ENCODE assay signal across 8 cellular contexts in the genomic region with DNA sequence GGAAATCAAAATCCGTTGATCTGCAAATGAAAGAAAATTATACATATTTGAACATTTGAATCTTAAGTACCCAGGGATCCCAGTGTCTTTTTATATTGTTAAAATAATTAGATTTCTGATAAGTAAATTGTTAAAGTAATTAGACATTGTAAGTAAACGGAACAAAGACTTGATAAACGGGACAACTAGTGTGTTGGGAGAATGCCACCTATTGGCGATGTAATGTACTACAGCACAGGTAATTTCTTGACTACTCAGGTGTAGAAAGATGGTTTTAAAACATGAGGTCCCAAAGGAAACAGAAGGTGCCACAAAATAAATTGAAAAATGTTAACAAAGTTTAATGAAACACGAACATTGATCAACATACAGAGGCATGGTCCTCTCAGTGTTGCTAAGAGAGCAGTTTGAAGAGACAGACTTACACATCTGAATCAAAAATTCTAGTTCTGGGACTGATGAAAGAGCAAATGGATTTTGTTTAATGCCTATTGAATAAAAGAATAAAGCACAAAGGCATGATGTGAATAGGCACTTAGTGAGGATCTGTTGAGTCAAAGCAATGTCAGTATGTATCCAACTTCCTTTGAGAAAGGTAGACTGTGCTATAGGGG.
DNase-seq lines count a peak whose midpoint lies in the region; ATAC-seq and TF ChIP-seq lines count a peak whose summit lies in the region.

No MANE protein-coding gene starts in this region.

- DNase-seq in Caco-2 (peak in 1 of 2 experiments; percentile 53), NCI-H146 (lab: John Stamatoyannopoulos, UW) (peak; percentile 45), immature natural killer cell (peak in 2 of 3 donors; percentile 1 to 31), thyroid gland (peak in 1 of 2 donors; percentile 7)
- peak; percentile 56 for DNase-seq in activated CD8-positive, alpha-beta T cell treated with anti-CD3 and anti-CD28 coated beads, Interleukin-2, amount 10 ng/mL, durations not matched to agents 7 days and 5 days
- no peak for DNase-seq in activated CD8-positive, alpha-beta memory T cell treated with anti-CD3 and anti-CD28 coated beads for 24 hours

- no peak overlapping the region for H3K27ac ChIP-seq in thyroid gland

- CTCF ChIA-PET in Caco-2 (lab: Charles Lee): interaction anchor here (0.6 kb wide), 1 partner anchor 355 kb away, joined by 3 read pairs; no protein-coding TSS in a partner anchor
- CTCF ChIA-PET in activated CD8-positive, alpha-beta T cell treated with anti-CD3 and anti-CD28 coated beads, Interleukin-2, amount 10 ng/mL, durations not matched to agents 7 days and 5 days (lab: Charles Lee): interaction anchor here (0.9 to 2.2 kb wide), 15 partner anchors 11 to 599 kb away, joined by 3 to 14 read pairs (median 4); no protein-coding TSS in a partner anchor

- H3K9me3 Mint-ChIP-seq in Caco-2 (ENCODE audit: unreplicated experiment) (no peaks in the 10 kb centered on the region), immature natural killer cell (no peaks in the 10 kb centered on the region)
- H3K9me3 Mint-ChIP-seq in activated CD8-positive, alpha-beta T cell treated with anti-CD3 and anti-CD28 coated beads, Interleukin-2, amount 10 ng/mL, durations not matched to agents 7 days and 5 days (ENCODE audit: insufficient read depth): no peaks in the 10 kb centered on the region

- no peaks in the 10 kb centered on the region for H3K36me3 ChIP-seq in Caco-2 (ENCODE audit: control insufficient read depth, insufficient read depth, low read length)
- no peaks in the 10 kb centered on the region for H3K36me3 ChIP-seq in thyroid gland

- H3K4me1 ChIP-seq in Caco-2 (no peaks in the 10 kb centered on the region), thyroid gland (no peaks in the 10 kb centered on the region)

- POLR2A ChIA-PET in Caco-2 (lab: Charles Lee): no interaction called here
- POLR2A ChIA-PET in activated CD8-positive, alpha-beta T cell treated with anti-CD3 and anti-CD28 coated beads, Interleukin-2, amount 10 ng/mL, durations not matched to agents 7 days and 5 days (lab: Charles Lee): no interaction called here

- no peak for TF ChIP-seq POLR2A in thyroid gland (IDR thresholded peaks at IDR 0.05)

- no TSS peak for BruUV-seq in Caco-2 (replicated peaks; lab: Mats Ljungman, UMichigan)

- intact Hi-C loops in Caco-2 (cut with micrococcal nuclease; ENCODE audit: unreplicated experiment) (loop anchor here (1.0 to 10.0 kb wide), 3 partner anchors 268 to 601 kb away; a partner anchor contains a TSS), thyroid gland (cut with DNase I) (loop anchor here (10.0 kb wide), 1 partner anchor 598 kb away; no protein-coding TSS in a partner anchor)

- WGBS in thyroid gland, 2 donors: 20 to 21% methylated on average over 5 of the region's 5 CpGs

- H3K27me3 ChIP-seq in Caco-2 (replicated peaks; ENCODE audit: control insufficient read depth, insufficient read depth, low read length) (no peaks in the 10 kb centered on the region), thyroid gland (no peaks in the 10 kb centered on the region)

- peak; percentile 74 to 75 for TF ChIP-seq CTCF in Caco-2 (IDR thresholded peaks at IDR 0.05; ENCODE audit: insufficient read depth in 1 of 2, low read depth in 1 of 2, low read length in 1 of 2, severe bottlenecking in 1 of 2, unreplicated experiment in 1 of 2)
- TF ChIP-seq CTCF in thyroid gland (IDR thresholded peaks at IDR 0.05): peak; percentile 44 to 78 (median 72)

- H3K4me1 Mint-ChIP-seq in Caco-2 (ENCODE audit: low read depth, unreplicated experiment) (no peaks in the 10 kb centered on the region), immature natural killer cell (no peaks in the 10 kb centered on the region)
- H3K4me1 Mint-ChIP-seq in activated CD8-positive, alpha-beta T cell treated with anti-CD3 and anti-CD28 coated beads, Interleukin-2, amount 10 ng/mL, durations not matched to agents 7 days and 5 days (ENCODE audit: low read depth): no peaks in the 10 kb centered on the region

- H3K27ac Mint-ChIP-seq in Caco-2 (ENCODE audit: unreplicated experiment) (no peak overlapping the region), immature natural killer cell (no peak overlapping the region)
- no peak overlapping the region for H3K27ac Mint-ChIP-seq in activated CD8-positive, alpha-beta T cell treated with anti-CD3 and anti-CD28 coated beads, Interleukin-2, amount 10 ng/mL, durations not matched to agents 7 days and 5 days

- H3K4me3 ChIP-seq in Caco-2 (ENCODE audit: low read depth, low read length) (no peak overlapping the region), thyroid gland (replicated peaks in 1 of 3) (no peak overlapping the region)

- H3K36me3 Mint-ChIP-seq in Caco-2 (ENCODE audit: insufficient read depth, unreplicated experiment) (no peaks in the 10 kb centered on the region), immature natural killer cell (no peaks in the 10 kb centered on the region)
- H3K36me3 Mint-ChIP-seq in activated CD8-positive, alpha-beta T cell treated with anti-CD3 and anti-CD28 coated beads, Interleukin-2, amount 10 ng/mL, durations not matched to agents 7 days and 5 days (ENCODE audit: low read depth): no peaks in the 10 kb centered on the region

- ATAC-seq in GM18858 (IDR thresholded peaks at IDR 0.05; ENCODE audit: unreplicated experiment): peak; percentile 53
- no peak for ATAC-seq in activated CD8-positive, alpha-beta T cell treated with anti-CD3 and anti-CD28 coated beads, Interleukin-2, amount 10 ng/mL, durations not matched to agents 7 days and 5 days
- ATAC-seq in HG03139 (IDR thresholded peaks at IDR 0.05; ENCODE audit: unreplicated experiment): no peak

- H3K9me3 ChIP-seq in Caco-2: no peaks in the 10 kb centered on the region
- H3K9me3 ChIP-seq in thyroid gland: no peaks in the 10 kb centered on the region

- H3K27me3 Mint-ChIP-seq in Caco-2 (ENCODE audit: insufficient read depth, unreplicated experiment): no peaks in the 10 kb centered on the region
- no peaks in the 10 kb centered on the region for H3K27me3 Mint-ChIP-seq in activated CD8-positive, alpha-beta T cell treated with anti-CD3 and anti-CD28 coated beads, Interleukin-2, amount 10 ng/mL, durations not matched to agents 7 days and 5 days (ENCODE audit: low read depth)
- no peaks in the 10 kb centered on the region for H3K27me3 Mint-ChIP-seq in immature natural killer cell (ENCODE audit: low read depth in 3 of 3)

- no peak overlapping the region for H3K4me3 Mint-ChIP-seq in Caco-2 (ENCODE audit: unreplicated experiment)
- H3K4me3 Mint-ChIP-seq in activated CD8-positive, alpha-beta T cell treated with anti-CD3 and anti-CD28 coated beads, Interleukin-2, amount 10 ng/mL, durations not matched to agents 7 days and 5 days: no peak overlapping the region
- no peak overlapping the region for H3K4me3 Mint-ChIP-seq in immature natural killer cell
